In genomic region chr7:123999698-124000097, GRCh38 we compare ENCODE assay signal across 14 cellular contexts.
A peak's percentile ranks its signal among the peaks of the same experiment; 100 is the strongest.
DNase-seq lines count a peak whose midpoint lies in the region; ATAC-seq, FAIRE-seq and TF ChIP-seq lines count a peak whose summit lies in the region.
"Had no signal": no experiment of that assay in that cellular context is flagged by ENCODE, and none has a peak within 500 bp of the region (broad histone marks: within the 10 kb centered on the region; RNA-seq: fewer than 3 reads in every experiment).

No MANE protein-coding gene starts in this region.

- no peak for FAIRE-seq in HTR-8/SVneo (lab: Jason Lieb, UNC)
- FAIRE-seq: GM12878, H1, HepG2 had no signal

- no peak overlapping the region for H3K4me3 ChIP-seq in HL-60 (replicated peaks; ENCODE audit: insufficient read depth, low read length)
- H3K4me3 ChIP-seq: BLaER1 treated with 17β-estradiol and CSF1 and Interleukin-3, amounts not matched to agents 10 nM and 100 nM; GM12878 had no signal

- TF ChIP-seq CTCF in HL-60 (IDR thresholded peaks at IDR 0.05; ENCODE audit: insufficient read depth, low read length): no peak

- no peak for ATAC-seq in HG03135 (IDR thresholded peaks at IDR 0.05; ENCODE audit: unreplicated experiment)
- ATAC-seq: CD8-positive, alpha-beta T cell; GM12878; HepG2 had no signal

- H3K27ac ChIP-seq in HL-60 (replicated peaks) (peak overlapping the region; percentile 73), epithelial cell of prostate (no peak overlapping the region)
- H3K27ac ChIP-seq: BLaER1 treated with 17β-estradiol and CSF1 and Interleukin-3, amounts not matched to agents 10 nM and 100 nM had no signal

- DNase-seq in HL-60 (ENCODE audit: low read depth in 1 of 2, low spot score in 1 of 2) (no peak), amniotic epithelial cell (ENCODE audit: low read depth) (peak; percentile 6), epithelial cell of prostate (ENCODE audit: low read depth, low spot score) (peak; percentile 6), HTR-8/SVneo (ENCODE audit: insufficient read length, low spot score) (no peak)
- DNase-seq in activated CD8-positive, alpha-beta memory T cell treated with anti-CD3 and anti-CD28 coated beads, Interleukin-2, amount 50 U/mL, for 4 hours: no peak
- DNase-seq: Calu3; CD8-positive, alpha-beta T cell; DMS79 treated with DMSO at 0.1 percent for 48 hours; H9 had no signal

- H3K27me3 ChIP-seq in HL-60 (ENCODE audit: insufficient read depth, poor library complexity, severe bottlenecking): no peaks in the 10 kb centered on the region
- H3K27me3 ChIP-seq: BLaER1 treated with 17β-estradiol and CSF1 and Interleukin-3, amounts not matched to agents 10 nM and 100 nM had no signal

Comparison
In these comparisons a context has a peak if more than half of its experiments do, and no peak if none do; other contexts are left out.
1. DNase-seq: peak in amniotic epithelial cell (single experiment) and epithelial cell of prostate (single experiment); none in HL-60 (0 of 2), HTR-8/SVneo (single experiment) and activated CD8-positive, alpha-beta memory T cell treated with anti-CD3 and anti-CD28 coated beads, Interleukin-2, amount 50 U/mL, for 4 hours (single experiment).